ENCODE assay signal across 13 cellular contexts in the genomic region with DNA sequence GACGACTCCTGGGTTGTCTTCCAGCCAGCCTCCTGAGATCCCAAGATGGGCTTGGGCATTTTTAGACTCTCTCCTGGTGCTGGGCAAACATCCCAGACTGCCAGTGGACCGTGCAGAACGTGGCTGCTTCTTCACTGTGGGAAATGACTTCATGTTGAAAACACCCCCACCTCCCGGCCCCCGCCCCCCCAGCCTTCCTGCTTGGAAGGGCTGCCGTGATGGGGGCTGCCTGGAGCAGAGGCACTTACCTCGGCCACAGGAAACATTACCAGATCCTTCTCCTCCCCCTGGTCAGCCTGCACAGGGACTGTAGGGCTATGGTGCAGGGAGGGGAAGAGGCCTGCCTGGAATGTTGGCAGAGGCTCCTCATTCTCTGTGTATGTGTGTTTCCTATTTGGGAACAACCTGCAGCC.
DNase-seq lines count a peak whose midpoint lies in the region; ATAC-seq, FAIRE-seq and TF ChIP-seq lines count a peak whose summit lies in the region.
"Had no signal": no experiment of that assay in that cellular context is flagged by ENCODE, and none has a peak within 500 bp of the region (broad histone marks: within the 10 kb centered on the region; RNA-seq: fewer than 3 reads in every experiment).

No MANE protein-coding gene starts in this region.

- intact Hi-C loops in left ventricle myocardium superior (cut with micrococcal nuclease): no loop called here

- FAIRE-seq in H54 (lab: Jason Lieb, UNC): no peak

- peaks cover 11% of the 10 kb centered on the region for H3K4me1 ChIP-seq in rectal smooth muscle tissue (ENCODE audit: control insufficient read depth, insufficient read depth, low read length)
- H3K4me1 ChIP-seq: SJSA1 had no signal

- H3K4me3 ChIP-seq in rectal smooth muscle tissue (ENCODE audit: low read length) (no peak overlapping the region), brain microvascular endothelial cell (ENCODE audit: low read depth, low read length) (no peak overlapping the region)
- H3K4me3 ChIP-seq: SJSA1 had no signal

- DNase-seq in HK-2 (ENCODE audit: unreplicated experiment) (peak; percentile 44), chondrocyte (ENCODE audit: low spot score) (peak; percentile 47), left ventricle myocardium superior (peak; percentile 62), brain microvascular endothelial cell (no peak), H54 (ENCODE audit: insufficient read length, low spot score) (no peak)
- no peak for DNase-seq in activated CD4-positive, alpha-beta T cell treated with anti-CD3 and anti-CD28 coated beads, Interleukin-2, amount 50 U/mL, for 1 hour
- DNase-seq: activated B cell treated with CpG ODN at 0.5 μM for 24 hours; activated T-cell treated with anti-CD3 and anti-CD28 coated beads, Interleukin-2, amount 50 U/mL, for 4 hours; NCI-H1048 had no signal

- no peaks in the 10 kb centered on the region for H3K36me3 ChIP-seq in rectal smooth muscle tissue (ENCODE audit: control insufficient read depth, insufficient read depth, low read length)
- H3K36me3 ChIP-seq in brain microvascular endothelial cell (replicated peaks): no peaks in the 10 kb centered on the region
- H3K36me3 ChIP-seq: SJSA1 had no signal

- no peak overlapping the region for H3K9ac ChIP-seq in rectal smooth muscle tissue (ENCODE audit: low read length)

- H3K27me3 Mint-ChIP-seq in chondrocyte (ENCODE audit: low read depth): no peaks in the 10 kb centered on the region
- H3K27me3 Mint-ChIP-seq: central memory CD8-positive, alpha-beta T cell had no signal

- H3K27ac Mint-ChIP-seq in chondrocyte (ENCODE audit: unreplicated experiment): peak overlapping the region; percentile 53
- H3K27ac Mint-ChIP-seq: activated B cell treated with CpG ODN at 0.5 μM for 24 hours had no signal

- H3K27ac ChIP-seq in rectal smooth muscle tissue (ENCODE audit: low read depth, low read length) (peak overlapping the region; percentile 59), brain microvascular endothelial cell (no peak overlapping the region)
- H3K27ac ChIP-seq: SJSA1 had no signal

- no peaks in the 10 kb centered on the region for H3K27me3 ChIP-seq in rectal smooth muscle tissue (ENCODE audit: control insufficient read depth, insufficient read depth, low read length)
- H3K27me3 ChIP-seq in brain microvascular endothelial cell (replicated peaks): peaks cover 2% of the 10 kb centered on the region

- in situ Hi-C loops in brain microvascular endothelial cell (cut with HindIII; ENCODE audit: low pct_ligation_motif_present, low sequenced_read_pairs): no loop called here

- TF ChIP-seq CTCF in chondrocyte (IDR thresholded peaks at IDR 0.05) (no peak), brain microvascular endothelial cell (IDR thresholded peaks at IDR 0.05; ENCODE audit: low read depth, low read length, missing control alignments) (no peak)

- H3K4me1 Mint-ChIP-seq in chondrocyte (ENCODE audit: low read depth): peaks cover 11% of the 10 kb centered on the region

- H3K36me3 Mint-ChIP-seq in chondrocyte (ENCODE audit: low read depth): peaks cover 5% of the 10 kb centered on the region

- no peak overlapping the region for H3K4me3 Mint-ChIP-seq in chondrocyte (ENCODE audit: unreplicated experiment)
- H3K4me3 Mint-ChIP-seq: activated B cell treated with CpG ODN at 0.5 μM for 24 hours; activated T-cell treated with anti-CD3 and anti-CD28 coated beads, Interleukin-2, amount 50 U/mL, for 4 hours; central memory CD8-positive, alpha-beta T cell had no signal

- no peak for TF ChIP-seq POLR2A in H54 (IDR thresholded peaks at IDR 0.05; ENCODE audit: low read depth, low read length)

- no peaks in the 10 kb centered on the region for H3K9me3 Mint-ChIP-seq in chondrocyte (ENCODE audit: low read depth)
- H3K9me3 Mint-ChIP-seq: activated B cell treated with CpG ODN at 0.5 μM for 24 hours; activated T-cell treated with anti-CD3 and anti-CD28 coated beads, Interleukin-2, amount 50 U/mL, for 4 hours; central memory CD8-positive, alpha-beta T cell had no signal

- ATAC-seq in left ventricle myocardium superior (peak; percentile 79), HG02885 (IDR thresholded peaks at IDR 0.05; ENCODE audit: poor library complexity, unreplicated experiment) (no peak)

Comparison
In these comparisons a context has a peak if more than half of its experiments do, and no peak if none do; other contexts are left out.
1. DNase-seq: peak in HK-2 (single experiment), chondrocyte (single experiment) and left ventricle myocardium superior (single experiment); none in activated CD4-positive, alpha-beta T cell treated with anti-CD3 and anti-CD28 coated beads, Interleukin-2, amount 50 U/mL, for 1 hour (single experiment), brain microvascular endothelial cell (single experiment) and H54 (single experiment).